In genomic region chr6:79707621-79708020, GRCh38 we compare ENCODE assay signal across 7 cellular contexts.
"Had no signal": no experiment of that assay in that cellular context is flagged by ENCODE, and none has a peak within 500 bp of the region (broad histone marks: within the 10 kb centered on the region; RNA-seq: fewer than 3 reads in every experiment).

No MANE protein-coding gene starts in this region.

- H3K4me3 Mint-ChIP-seq: H9, HFFc6 had no signal

- H3K9me3 ChIP-seq: HAP-1 had no signal

- ATAC-seq: HCT116 had no signal

- H3K9me3 Mint-ChIP-seq: H9, HFFc6 had no signal

- H3K36me3 ChIP-seq: HAP-1 had no signal

- H3K4me1 ChIP-seq: HAP-1 had no signal

- H3K27ac Mint-ChIP-seq: HFFc6 had no signal

- H3K27ac ChIP-seq: GM23248 had no signal

- H2AFZ ChIP-seq: GM23248 had no signal

- DNase-seq: GM23248, GOT3, H9, HCEC 1CT, HFFc6 had no signal

- H3K4me3 ChIP-seq: GM23248, HAP-1 had no signal
